In the genomic region with DNA sequence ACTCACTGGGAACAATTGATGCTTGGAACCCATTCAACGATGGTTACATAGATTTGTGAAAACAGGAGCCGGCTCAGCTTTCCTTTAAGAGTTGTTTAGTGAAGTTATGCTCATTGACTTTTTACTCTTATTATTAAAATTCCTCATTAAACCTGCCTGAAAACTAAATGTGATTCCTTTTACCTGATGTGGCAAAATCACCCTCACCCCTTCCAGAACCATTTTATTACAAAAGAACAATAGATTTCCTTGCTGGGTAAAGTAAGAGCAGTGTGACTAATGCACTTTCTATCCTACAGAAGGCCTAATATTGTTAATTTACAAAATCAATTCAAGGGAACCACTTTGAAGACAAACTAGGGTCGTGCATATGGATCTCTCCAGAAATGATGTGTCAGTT, we compare ENCODE assay signal across 14 cellular contexts.
DNase-seq lines count a peak whose midpoint lies in the region; ATAC-seq and TF ChIP-seq lines count a peak whose summit lies in the region.
"Had no signal": no experiment of that assay in that cellular context is flagged by ENCODE, and none has a peak within 500 bp of the region (broad histone marks: within the 10 kb centered on the region; RNA-seq: fewer than 3 reads in every experiment).

No MANE protein-coding gene starts in this region.

- H3K4me3 ChIP-seq in GM23248 (no peak overlapping the region), PC-3 (ENCODE audit: low read length) (no peak overlapping the region), esophagus muscularis mucosa (no peak overlapping the region)
- H3K4me3 ChIP-seq: GM12878 had no signal

- H3K27ac ChIP-seq in GM23248: no peak overlapping the region
- no peak overlapping the region for H3K27ac ChIP-seq in PC-3 (ENCODE audit: low read length)
- H3K27ac ChIP-seq in esophagus muscularis mucosa (replicated peaks in 1 of 4): no peak overlapping the region
- H3K27ac ChIP-seq: 22Rv1 had no signal

- peak overlapping the region; percentile 27 for H2AFZ ChIP-seq in GM23248
- H2AFZ ChIP-seq in PC-3 (ENCODE audit: low read length): no peak overlapping the region

- H3K79me2 ChIP-seq in GM23248 (ENCODE audit: insufficient read depth) (no peaks in the 10 kb centered on the region), PC-3 (ENCODE audit: low read length) (no peaks in the 10 kb centered on the region)

- WGBS in GM23248 (ENCODE audit: low coverage in 1 of 2, low lambda C conversion rate in 2 of 2, missing lambda C conversion rate in 2 of 2), 2 experiments: 52% methylated on average over 3 of the region's 3 CpGs
- 75% methylated on average over 3 of the region's 3 CpGs for WGBS in esophagus muscularis mucosa

- H3K4me3 Mint-ChIP-seq in progenitor cell of endocrine pancreas (ENCODE audit: low read depth): no peak overlapping the region
- H3K4me3 Mint-ChIP-seq: CD14-positive monocyte, H9 had no signal

- TF ChIP-seq EP300 in esophagus muscularis mucosa (IDR thresholded peaks at IDR 0.05): no peak

- peak; percentile 22; the same call in 1 of the 2 replicates for ATAC-seq in PC-3
- ATAC-seq: GM12878 had no signal

- H3K36me3 Mint-ChIP-seq in progenitor cell of endocrine pancreas (ENCODE audit: insufficient read depth): peaks cover 11% of the 10 kb centered on the region
- H3K36me3 Mint-ChIP-seq: CD14-positive monocyte had no signal

- intact Hi-C loops in PC-3 (cut with micrococcal nuclease): loop anchor here (5.0 kb wide), 4 partner anchors 67 to 357 kb away; no protein-coding TSS in a partner anchor
- intact Hi-C loops in esophagus muscularis mucosa (cut with DNase I): loop anchor here (10.0 kb wide), 1 partner anchor 449 kb away; the partner anchor contains the start of gene MECOM

- H3K9me3 Mint-ChIP-seq in progenitor cell of endocrine pancreas (ENCODE audit: low read depth): no peaks in the 10 kb centered on the region
- H3K9me3 Mint-ChIP-seq: CD14-positive monocyte had no signal

- no TSS peak for BruUV-seq in PC-3 (replicated peaks; lab: Mats Ljungman, UMichigan)

- H3K9me3 ChIP-seq in GM23248 (ENCODE audit: low read depth) (no peaks in the 10 kb centered on the region), PC-3 (ENCODE audit: low read length) (no peaks in the 10 kb centered on the region), esophagus muscularis mucosa (no peaks in the 10 kb centered on the region)

- H3K9ac ChIP-seq in GM23248 (no peak overlapping the region), PC-3 (ENCODE audit: low read length) (no peak overlapping the region)

- H3K4me1 ChIP-seq in GM23248 (ENCODE audit: insufficient read depth): no peaks in the 10 kb centered on the region
- peaks cover 5% of the 10 kb centered on the region; the same call in 1 of the 2 replicates for H3K4me1 ChIP-seq in PC-3 (ENCODE audit: insufficient read depth, low read length)
- peaks cover 0 to 3% (median 0%) of the 10 kb centered on the region in 4 donors for H3K4me1 ChIP-seq in esophagus muscularis mucosa

- TF ChIP-seq POLR2A in esophagus muscularis mucosa (IDR thresholded peaks at IDR 0.05; ENCODE audit: low read depth): no peak

- H3F3A ChIP-seq in GM23248 (ENCODE audit: insufficient read depth) (no peaks in the 10 kb centered on the region), PC-3 (ENCODE audit: low read length, unreplicated experiment) (no peaks in the 10 kb centered on the region)

- H3K27me3 ChIP-seq in GM23248 (replicated peaks; ENCODE audit: insufficient read depth) (no peaks in the 10 kb centered on the region), PC-3 (ENCODE audit: low read length) (no peaks in the 10 kb centered on the region), esophagus muscularis mucosa (no peaks in the 10 kb centered on the region)

- no peak for TF ChIP-seq CTCF in PC-3 (conservative IDR thresholded peaks at IDR 0.05; ENCODE audit: low read depth, low read length)
- no peak for TF ChIP-seq CTCF in progenitor cell of endocrine pancreas (IDR thresholded peaks at IDR 0.05; ENCODE audit: unreplicated experiment)
- TF ChIP-seq CTCF in esophagus muscularis mucosa (IDR thresholded peaks at IDR 0.05): no peak

- CTCF ChIA-PET in PC-3 (lab: Charles Lee): interaction anchor here (1.7 kb wide), 1 partner anchor 66 kb away, joined by 12 read pairs; no protein-coding TSS in a partner anchor

- H3K27me3 Mint-ChIP-seq in progenitor cell of endocrine pancreas: no peaks in the 10 kb centered on the region

- peak; percentile 37 for DNase-seq in NCI-H2107 treated with DMSO at 0.1 percent for 48 hours (lab: John Stamatoyannopoulos, UW; ENCODE audit: unreplicated experiment)
- no peak for DNase-seq in NCI-H2107 (lab: John Stamatoyannopoulos, UW)
- no peak for DNase-seq in GM23248
- DNase-seq in PC-3: no peak
- DNase-seq in progenitor cell of endocrine pancreas (ENCODE audit: low spot score, unreplicated experiment): no peak
- DNase-seq in effector CD4-positive, alpha-beta T cell: no peak
- no peak for DNase-seq in esophagus muscularis mucosa (ENCODE audit: extremely low spot score)
- DNase-seq: DMS53, GOT3, H9, IMR-90 had no signal

- peaks cover 17% of the 10 kb centered on the region for H3K4me1 Mint-ChIP-seq in progenitor cell of endocrine pancreas (ENCODE audit: low read depth)
- H3K4me1 Mint-ChIP-seq: CD14-positive monocyte had no signal

- no peak overlapping the region for H3K4me2 ChIP-seq in GM23248 (ENCODE audit: unreplicated experiment)
- H3K4me2 ChIP-seq in PC-3 (ENCODE audit: low read length): no peak overlapping the region

- in situ Hi-C loops in GM23248 (cut with MboI): no loop called here

- no peaks in the 10 kb centered on the region for H3K36me3 ChIP-seq in GM23248 (ENCODE audit: low read depth)
- H3K36me3 ChIP-seq in PC-3 (ENCODE audit: low read depth, low read length): no peaks in the 10 kb centered on the region
- no peaks in the 10 kb centered on the region for H3K36me3 ChIP-seq in esophagus muscularis mucosa

- POLR2A ChIA-PET in PC-3 (lab: Charles Lee; ENCODE audit: unreplicated experiment): no interaction called here

- H4K20me1 ChIP-seq in GM23248 (ENCODE audit: insufficient read depth) (no peaks in the 10 kb centered on the region), PC-3 (ENCODE audit: low read length) (no peaks in the 10 kb centered on the region)

- peak overlapping the region; percentile 37 for H3K27ac Mint-ChIP-seq in progenitor cell of endocrine pancreas
- H3K27ac Mint-ChIP-seq: CD14-positive monocyte had no signal

- no peaks in the 10 kb centered on the region for H3K9me2 ChIP-seq in GM23248 (ENCODE audit: insufficient read depth)
- no peaks in the 10 kb centered on the region for H3K9me2 ChIP-seq in PC-3 (replicated peaks; ENCODE audit: low read length)
